ENCODE assay signal across 12 cellular contexts in genomic region chr11:22668005-22668796, GRCh38. TPM values are rescaled to one million over a fixed set of nuclear protein-coding genes. Genes with fewer than 3 reads are reported as not detected.
DNase-seq lines count a peak whose midpoint lies in the region; ATAC-seq and TF ChIP-seq lines count a peak whose summit lies in the region.
"Had no signal": no experiment of that assay in that cellular context is flagged by ENCODE, and none has a peak within 500 bp of the region (broad histone marks: within the 10 kb centered on the region; RNA-seq: fewer than 3 reads in every experiment).

No MANE protein-coding gene starts in this region.

- peaks cover 17% of the 10 kb centered on the region; the same call in 1 of the 2 replicates for H3K27me3 ChIP-seq in SK-N-SH (ENCODE audit: insufficient read depth)

- H3K4me3 ChIP-seq in SK-N-SH (ENCODE audit: low read depth in 2 of 2, low read length in 1 of 2), result no peak overlapping the region

- H3F3A ChIP-seq in SK-N-SH (replicated peaks; ENCODE audit: insufficient read depth), result no peaks in the 10 kb centered on the region

- no peaks in the 10 kb centered on the region for H3K9me3 ChIP-seq in SK-N-SH

- peaks cover 0 to 8% of the 10 kb centered on the region in 2 experiments; a peak in 1 of 4 replicates for H3K4me1 ChIP-seq in SK-N-SH (ENCODE audit: control insufficient read depth in 1 of 2, insufficient read depth in 2 of 2, low read depth in 1 of 2, low read length in 1 of 2)

- TF ChIP-seq EP300 in SK-N-SH (IDR thresholded peaks at IDR 0.05; ENCODE audit: borderline replicate concordance in 1 of 2, low read depth in 1 of 2, low read length in 1 of 2), result no peak

- no peak for DNase-seq in progenitor cell of endocrine pancreas (ENCODE audit: low spot score, unreplicated experiment)
- DNase-seq in SK-N-SH, result no peak
- DNase-seq in SW480 (ENCODE audit: low spot score), result no peak
- no peak for DNase-seq in activated gamma-delta T cell treated with Interleukin-2 at 50 U/mL for 16 hours
- DNase-seq: CD4-positive, alpha-beta memory T cell; effector memory CD8-positive, alpha-beta T cell; IMR-90; NCI-H146; NK-92 treated with Interleukin-12 subunit alpha and Interleukin-12 subunit beta, amount 100 ng/mL, for 24 hours had no signal

- no peak overlapping the region for H3K4me2 ChIP-seq in SK-N-SH

- H3K9me2 ChIP-seq in SK-N-SH, result no peaks in the 10 kb centered on the region

- no peak overlapping the region for H3K9ac ChIP-seq in SK-N-SH

- peaks cover 3% of the 10 kb centered on the region for H3K27me3 Mint-ChIP-seq in progenitor cell of endocrine pancreas

- POLR2A ChIA-PET in SK-N-SH (lab: Yijun Ruan, JAX), result no interaction called here

- no peaks in the 10 kb centered on the region for H3K36me3 ChIP-seq in SK-N-SH (replicated peaks in 1 of 2; ENCODE audit: control insufficient read depth in 1 of 2, insufficient read depth in 2 of 2, low read length in 1 of 2)

- no peaks in the 10 kb centered on the region for H3K79me2 ChIP-seq in SK-N-SH (ENCODE audit: insufficient read depth)

- peak overlapping the region; percentile 3 for H3K27ac Mint-ChIP-seq in progenitor cell of endocrine pancreas
- H3K27ac Mint-ChIP-seq: CD4-positive, alpha-beta memory T cell; effector memory CD8-positive, alpha-beta T cell had no signal

- H3K36me3 Mint-ChIP-seq in progenitor cell of endocrine pancreas (ENCODE audit: insufficient read depth), result no peaks in the 10 kb centered on the region
- H3K36me3 Mint-ChIP-seq: CD4-positive, alpha-beta memory T cell had no signal

- CTCF ChIA-PET in SK-N-SH (lab: Yijun Ruan, JAX), result no interaction called here

- 61% methylated on average over 3 of the region's 3 CpGs for WGBS in SK-N-SH (ENCODE audit: low lambda C conversion rate)

- H3K4me1 Mint-ChIP-seq in progenitor cell of endocrine pancreas (ENCODE audit: low read depth), result peaks cover 19% of the 10 kb centered on the region

- peak; percentile 39 for ATAC-seq in GM18909 (IDR thresholded peaks at IDR 0.05; ENCODE audit: poor library complexity, unreplicated experiment)
- peak; percentile 39 for ATAC-seq in GM21526 (IDR thresholded peaks at IDR 0.05; ENCODE audit: low FRiP score, unreplicated experiment)
- peak; percentile 33 for ATAC-seq in HG03571 (IDR thresholded peaks at IDR 0.05; ENCODE audit: unreplicated experiment)
- ATAC-seq: effector memory CD8-positive, alpha-beta T cell had no signal

- no peak for TF ChIP-seq CTCF in progenitor cell of endocrine pancreas (IDR thresholded peaks at IDR 0.05; ENCODE audit: unreplicated experiment)
- TF ChIP-seq CTCF in SK-N-SH (IDR thresholded peaks at IDR 0.05), result no peak

- no peak for TF ChIP-seq RAD21 in SK-N-SH (IDR thresholded peaks at IDR 0.05; ENCODE audit: low read length)

- peak overlapping the region; percentile 73 for H3K4me3 Mint-ChIP-seq in progenitor cell of endocrine pancreas (ENCODE audit: low read depth)
- H3K4me3 Mint-ChIP-seq: effector memory CD8-positive, alpha-beta T cell had no signal

- H4K20me1 ChIP-seq in SK-N-SH (ENCODE audit: insufficient read depth), result no peaks in the 10 kb centered on the region

- H2AFZ ChIP-seq in SK-N-SH (ENCODE audit: low read depth), result no peak overlapping the region

- H3K9me3 Mint-ChIP-seq in progenitor cell of endocrine pancreas (ENCODE audit: low read depth), result no peaks in the 10 kb centered on the region
- H3K9me3 Mint-ChIP-seq: CD4-positive, alpha-beta memory T cell; effector memory CD8-positive, alpha-beta T cell had no signal

- H3K27ac ChIP-seq in SK-N-SH (ENCODE audit: low read depth in 2 of 2, low read length in 1 of 2), result no peak overlapping the region

TF ChIP-seq in SK-N-SH, 30 proteins besides CTCF, POLR2A, EP300 and RAD21:
- TF ChIP-seq SIN3A (IDR thresholded peaks at IDR 0.05; ENCODE audit: borderline replicate concordance, low read depth, low read length), result no peak
- no peak for TF ChIP-seq GABPA (IDR thresholded peaks at IDR 0.05; ENCODE audit: low read depth)
- TF ChIP-seq TEAD4 (IDR thresholded peaks at IDR 0.05; ENCODE audit: borderline replicate concordance, insufficient read depth), result no peak
- TF ChIP-seq MXI1 (IDR thresholded peaks at IDR 0.05; ENCODE audit: low read depth, low read length), result no peak
- TF ChIP-seq NFIC (IDR thresholded peaks at IDR 0.05; ENCODE audit: borderline replicate concordance), result no peak
- TF ChIP-seq, protein P1, sequence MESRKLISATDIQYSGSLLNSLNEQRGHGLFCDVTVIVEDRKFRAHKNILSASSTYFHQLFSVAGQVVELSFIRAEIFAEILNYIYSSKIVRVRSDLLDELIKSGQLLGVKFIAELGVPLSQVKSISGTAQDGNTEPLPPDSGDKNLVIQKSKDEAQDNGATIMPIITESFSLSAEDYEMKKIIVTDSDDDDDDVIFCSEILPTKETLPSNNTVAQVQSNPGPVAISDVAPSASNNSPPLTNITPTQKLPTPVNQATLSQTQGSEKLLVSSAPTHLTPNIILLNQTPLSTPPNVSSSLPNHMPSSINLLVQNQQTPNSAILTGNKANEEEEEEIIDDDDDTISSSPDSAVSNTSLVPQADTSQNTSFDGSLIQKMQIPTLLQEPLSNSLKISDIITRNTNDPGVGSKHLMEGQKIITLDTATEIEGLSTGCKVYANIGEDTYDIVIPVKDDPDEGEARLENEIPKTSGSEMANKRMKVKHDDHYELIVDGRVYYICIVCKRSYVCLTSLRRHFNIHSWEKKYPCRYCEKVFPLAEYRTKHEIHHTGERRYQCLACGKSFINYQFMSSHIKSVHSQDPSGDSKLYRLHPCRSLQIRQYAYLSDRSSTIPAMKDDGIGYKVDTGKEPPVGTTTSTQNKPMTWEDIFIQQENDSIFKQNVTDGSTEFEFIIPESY (IDR thresholded peaks at IDR 0.05; ENCODE audit: borderline replicate concordance, low read depth), result no peak
- no peak for TF ChIP-seq RCOR1 (IDR thresholded peaks at IDR 0.05; ENCODE audit: low read length)
- no peak for TF ChIP-seq RFX5 (IDR thresholded peaks at IDR 0.05; ENCODE audit: low read length)
- no peak for TF ChIP-seq CHD2 (IDR thresholded peaks at IDR 0.05; ENCODE audit: low read length, partially characterized antibody)
- TF ChIP-seq, protein P2, sequence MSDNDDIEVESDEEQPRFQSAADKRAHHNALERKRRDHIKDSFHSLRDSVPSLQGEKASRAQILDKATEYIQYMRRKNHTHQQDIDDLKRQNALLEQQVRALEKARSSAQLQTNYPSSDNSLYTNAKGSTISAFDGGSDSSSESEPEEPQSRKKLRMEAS (IDR thresholded peaks at IDR 0.05; ENCODE audit: low read depth), result no peak
- TF ChIP-seq EZH2phosphoT487 (IDR thresholded peaks at IDR 0.05; ENCODE audit: borderline replicate concordance, low read depth), result no peak
- no peak for TF ChIP-seq IRF3 (IDR thresholded peaks at IDR 0.05; ENCODE audit: low read depth, low read length)
- TF ChIP-seq FOSL2 (IDR thresholded peaks at IDR 0.05; ENCODE audit: borderline replicate concordance, low read depth), result no peak

RNA-seq across cellular contexts. Expression of gene GAS2, which starts 1.8 kb away (rescaled TPM):
- total RNA-seq in progenitor cell of endocrine pancreas, result 14.5 and 16.0 TPM in 2 replicates
- 0.68 and 0.72 TPM in 2 replicates for polyA plus RNA-seq in SK-N-SH (2012; rRNA removed)
- 0.68 and 0.76 TPM in 2 replicates for polyA plus RNA-seq in SK-N-SH (2012; cell fraction: cytosol; rRNA removed)
- polyA plus RNA-seq in SK-N-SH (2012; cell fraction: nucleus; rRNA removed), result 0.58 and 0.81 TPM in 2 replicates

RNA-seq across cellular contexts. Expression of gene FANCF, which starts 42.6 kb away (rescaled TPM):
- total RNA-seq in progenitor cell of endocrine pancreas, result 30.2 and 32.8 TPM in 2 replicates
- polyA plus RNA-seq in SK-N-SH (2012; rRNA removed), result 4.3 and 4.9 TPM in 2 replicates
- 5.3 TPM in 2 replicates for polyA plus RNA-seq in SK-N-SH (2012; cell fraction: cytosol; rRNA removed)
- 2.3 and 2.6 TPM in 2 replicates for polyA plus RNA-seq in SK-N-SH (2012; cell fraction: nucleus; rRNA removed)
